18 cellular contexts compared by ENCODE assay signal in the genomic region with DNA sequence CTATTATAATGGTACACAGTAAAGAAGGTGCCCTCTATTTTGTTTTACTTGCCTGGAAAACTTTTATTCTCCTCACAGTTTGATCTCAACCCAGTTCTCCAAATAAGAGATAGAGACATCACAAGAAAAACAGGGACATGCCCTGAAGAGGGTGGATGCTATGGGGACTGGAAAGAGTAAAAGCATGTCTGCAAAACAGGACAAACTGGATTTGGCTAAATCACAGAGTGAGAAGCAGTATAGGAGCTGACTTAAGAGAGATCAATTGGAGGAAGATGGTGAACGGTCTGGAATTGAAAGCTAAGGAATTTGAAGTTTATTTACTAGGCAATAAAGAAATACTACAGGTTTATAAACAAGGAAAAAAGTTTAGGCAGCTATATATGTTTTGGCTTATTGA. TPM values are rescaled to one million over a fixed set of nuclear protein-coding genes. Genes with fewer than 3 reads are reported as not detected.
DNase-seq lines count a peak whose midpoint lies in the region; ATAC-seq and TF ChIP-seq lines count a peak whose summit lies in the region.
"Had no signal": no experiment of that assay in that cellular context is flagged by ENCODE, and none has a peak within 500 bp of the region (broad histone marks: within the 10 kb centered on the region; RNA-seq: fewer than 3 reads in every experiment).

No MANE protein-coding gene starts in this region.

- H3K4me3 Mint-ChIP-seq in activated naive CD4-positive, alpha-beta T cell treated with anti-CD3 and anti-CD28 coated beads, Interleukin-2, amount 10 ng/mL, durations not matched to agents 7 days and 5 days: no peak overlapping the region
- H3K4me3 Mint-ChIP-seq: B cell had no signal

- H3K27ac Mint-ChIP-seq in activated naive CD4-positive, alpha-beta T cell treated with anti-CD3 and anti-CD28 coated beads, Interleukin-2, amount 10 ng/mL, durations not matched to agents 7 days and 5 days: peak overlapping the region; percentile 12
- peak overlapping the region in 1 of 2 donors; percentile 62 for H3K27ac Mint-ChIP-seq in activated naive CD4-positive, alpha-beta T cell treated with anti-CD3 and anti-CD28 coated beads, Interleukin-2, amount 50 U/mL, for 72 hours

- no peak for TF ChIP-seq EP300 in transverse colon (IDR thresholded peaks at IDR 0.05; ENCODE audit: low read depth)

- no peak for DNase-seq in activated naive CD4-positive, alpha-beta T cell treated with anti-CD3 and anti-CD28 coated beads, Interleukin-2, amount 10 ng/mL, durations not matched to agents 7 days and 5 days
- DNase-seq in activated naive CD4-positive, alpha-beta T cell treated with anti-CD3 and anti-CD28 coated beads, Interleukin-2, amount 50 U/mL, for 72 hours (ENCODE audit: low spot score in 2 of 2): no peak
- peak; percentile 23 for DNase-seq in LNCaP clone FGC (ENCODE audit: low read depth)
- DNase-seq in H4 (ENCODE audit: low spot score): no peak
- no peak for DNase-seq in transverse colon
- DNase-seq: GF-D8, MM.1S, NCI-H1048, NCI-H1417 treated with DMSO at 0.1 percent for 48 hours, NCI-H187, NCI-H446, NCI-H526, Right ventricle myocardium superior had no signal

- H3K27me3 Mint-ChIP-seq in activated naive CD4-positive, alpha-beta T cell treated with anti-CD3 and anti-CD28 coated beads, Interleukin-2, amount 10 ng/mL, durations not matched to agents 7 days and 5 days: no peaks in the 10 kb centered on the region
- H3K27me3 Mint-ChIP-seq: B cell had no signal

- H3K4me3 ChIP-seq in LNCaP clone FGC (ENCODE audit: low read depth, low read length) (no peak overlapping the region), transverse colon (no peak overlapping the region)
- H3K4me3 ChIP-seq: K562, SK-N-MC had no signal

- peaks cover 81% of the 10 kb centered on the region for H3K36me3 Mint-ChIP-seq in activated naive CD4-positive, alpha-beta T cell treated with anti-CD3 and anti-CD28 coated beads, Interleukin-2, amount 10 ng/mL, durations not matched to agents 7 days and 5 days
- H3K36me3 Mint-ChIP-seq in activated naive CD4-positive, alpha-beta T cell treated with anti-CD3 and anti-CD28 coated beads, Interleukin-2, amount 50 U/mL, for 72 hours: peaks cover 31 to 71% of the 10 kb centered on the region in 2 donors

- CTCF ChIA-PET in activated naive CD4-positive, alpha-beta T cell treated with anti-CD3 and anti-CD28 coated beads, Interleukin-2, amount 10 ng/mL, durations not matched to agents 7 days and 5 days (lab: Charles Lee): no interaction called here

- H3K9me3 Mint-ChIP-seq in activated naive CD4-positive, alpha-beta T cell treated with anti-CD3 and anti-CD28 coated beads, Interleukin-2, amount 10 ng/mL, durations not matched to agents 7 days and 5 days: peaks cover 12% of the 10 kb centered on the region
- peaks cover 8 to 9% of the 10 kb centered on the region in 2 donors for H3K9me3 Mint-ChIP-seq in activated naive CD4-positive, alpha-beta T cell treated with anti-CD3 and anti-CD28 coated beads, Interleukin-2, amount 50 U/mL, for 72 hours

- H3K4me1 ChIP-seq in transverse colon: no peaks in the 10 kb centered on the region

- H3K9me3 ChIP-seq in transverse colon: peaks cover 7 to 8% of the 10 kb centered on the region in 2 donors

- WGBS in transverse colon (ENCODE audit: low coverage in 1 of 2), 2 donors: 41 to 50% methylated on average over 1 of the region's 1 CpG

- TF ChIP-seq POLR2A in transverse colon (IDR thresholded peaks at IDR 0.05): no peak

- H3K27ac ChIP-seq in transverse colon: no peak overlapping the region
- H3K27ac ChIP-seq: SK-N-MC had no signal

- TF ChIP-seq CTCF in LNCaP clone FGC (IDR thresholded peaks at IDR 0.05; ENCODE audit: control insufficient read depth, extremely low read depth, insufficient read depth): no peak
- TF ChIP-seq CTCF in transverse colon (IDR thresholded peaks at IDR 0.05): no peak

- peaks cover 0 to 40% (median 5%) of the 10 kb centered on the region in 4 donors for H3K36me3 ChIP-seq in transverse colon

- peaks cover 27% of the 10 kb centered on the region for H3K4me1 Mint-ChIP-seq in activated naive CD4-positive, alpha-beta T cell treated with anti-CD3 and anti-CD28 coated beads, Interleukin-2, amount 10 ng/mL, durations not matched to agents 7 days and 5 days

- intact Hi-C loops in transverse colon (cut with DNase I; ENCODE audit: low total_unique reads): no loop called here

- in situ Hi-C loops in transverse colon (cut with MboI; ENCODE audit: low pct_ligation_motif_present in 1 of 4, low pct_unique_long_range_greater_than_20kb in 1 of 4, low sequenced_read_pairs in 3 of 4): no loop called here

- H3K27me3 ChIP-seq in transverse colon: no peaks in the 10 kb centered on the region

- no peak for ATAC-seq in activated naive CD4-positive, alpha-beta T cell treated with anti-CD3 and anti-CD28 coated beads, Interleukin-2, amount 50 U/mL, for 72 hours
- peak; percentile 67 for ATAC-seq in esophagus mucosa
- ATAC-seq in GM18502 (IDR thresholded peaks at IDR 0.05; ENCODE audit: poor library complexity, unreplicated experiment): no peak
- ATAC-seq: K562 had no signal

RNA-seq across cellular contexts. Expression of gene SP140L, which starts 33.0 kb away (rescaled TPM):
- 10 to 100 TPM; 52.8 to 71.2 TPM for total RNA-seq in activated naive CD4-positive, alpha-beta T cell treated with anti-CD3 and anti-CD28 coated beads, Interleukin-2, amount 50 U/mL, for 72 hours
- total RNA-seq in esophagus mucosa: 5.3 TPM
- total RNA-seq in H4 (2014; rRNA removed; shearing (Covaris generic)): 4.7 and 7.2 TPM in 2 replicates
- total RNA-seq in transverse colon: 10 to 100 TPM in 2 of 4 donors, 1 to 10 TPM in 2; 6.8 to 32.9 (median 17.9) TPM

RNA-seq across cellular contexts. Expression of gene SP100, which starts 56.0 kb away (rescaled TPM):
- 100 to 1,000 TPM; 139 to 220 TPM for total RNA-seq in activated naive CD4-positive, alpha-beta T cell treated with anti-CD3 and anti-CD28 coated beads, Interleukin-2, amount 50 U/mL, for 72 hours
- total RNA-seq in esophagus mucosa (38.5 TPM), transverse colon (100 to 1,000 TPM in 2 of 4 donors, 10 to 100 TPM in 2; 44.6 to 252 (median 99.7) TPM)
- total RNA-seq in H4 (2014; rRNA removed; shearing (Covaris generic)): 45.0 and 63.1 TPM in 2 replicates
